12 cellular contexts compared by ENCODE assay signal in genomic region chr3:30614943-30615342, GRCh38. TPM values are rescaled to one million over a fixed set of nuclear protein-coding genes. Genes with fewer than 3 reads are reported as not detected.
DNase-seq lines count a peak whose midpoint lies in the region; ATAC-seq and TF ChIP-seq lines count a peak whose summit lies in the region.
"Had no signal": no experiment of that assay in that cellular context is flagged by ENCODE, and none has a peak within 500 bp of the region (broad histone marks: within the 10 kb centered on the region; RNA-seq: fewer than 3 reads in every experiment).

No MANE protein-coding gene starts in this region.

- POLR2A ChIA-PET in activated B cell treated with CpG ODN at 0.5 μM for 24 hours (lab: Charles Lee): interaction anchor here (0.8 to 6.8 kb wide), 3 partner anchors 8 to 14 kb away, joined by 3 to 79 read pairs (median 6); partner anchors contain the start of gene TGFBR2

- H3K4me1 Mint-ChIP-seq in activated naive CD4-positive, alpha-beta T cell treated with anti-CD3 and anti-CD28 coated beads for 36 hours (ENCODE audit: low read depth): peaks cover 82% of the 10 kb centered on the region
- peaks cover 97% of the 10 kb centered on the region for H3K4me1 Mint-ChIP-seq in activated B cell treated with CpG ODN at 0.5 μM for 24 hours

- ATAC-seq in activated B cell treated with CpG ODN at 0.5 μM for 24 hours (ENCODE audit: low read depth) (no peak), gastroesophageal sphincter (no peak), left colon (no peak)
- ATAC-seq in stimulated activated naive CD8-positive, alpha-beta T cell treated with anti-CD3 and anti-CD28 coated beads, Interleukin-15, Interleukin-2, amounts not matched to agents 100 U/mL and 50 U/mL, for 24 hours: peak; percentile 57

- no peaks in the 10 kb centered on the region for H3K9me3 Mint-ChIP-seq in activated naive CD4-positive, alpha-beta T cell treated with anti-CD3 and anti-CD28 coated beads for 36 hours
- H3K9me3 Mint-ChIP-seq in activated B cell treated with CpG ODN at 0.5 μM for 24 hours: no peaks in the 10 kb centered on the region

- no peak for TF ChIP-seq EP300 in gastroesophageal sphincter (IDR thresholded peaks at IDR 0.05)

- H3K36me3 Mint-ChIP-seq in activated naive CD4-positive, alpha-beta T cell treated with anti-CD3 and anti-CD28 coated beads for 36 hours (ENCODE audit: low read depth): peaks cover 96% of the 10 kb centered on the region
- H3K36me3 Mint-ChIP-seq in activated B cell treated with CpG ODN at 0.5 μM for 24 hours (ENCODE audit: low read depth): peaks cover 66% of the 10 kb centered on the region

- peak overlapping the region in 3 of 4 donors; percentile 1 to 49 (median 23) for H3K27ac ChIP-seq in gastroesophageal sphincter
- peak overlapping the region in 1 of 2 donors; percentile 34 for H3K27ac ChIP-seq in ascending aorta

- no peak for TF ChIP-seq POLR2A in gastroesophageal sphincter (IDR thresholded peaks at IDR 0.05)

- DNase-seq in activated naive CD4-positive, alpha-beta T cell treated with anti-CD3 and anti-CD28 coated beads for 36 hours: peak; percentile 35
- DNase-seq in activated naive CD4-positive, alpha-beta T cell (lab: John Stamatoyannopoulos, UW): no peak
- no peak for DNase-seq in activated B cell treated with CpG ODN at 0.5 μM for 24 hours
- DNase-seq in stimulated activated naive CD8-positive, alpha-beta T cell treated with anti-CD3 and anti-CD28 coated beads, Interleukin-15, Interleukin-2, amounts not matched to agents 100 U/mL and 50 U/mL, for 24 hours: no peak
- no peak for DNase-seq in ascending aorta (ENCODE audit: low spot score in 2 of 2)
- no peak for DNase-seq in left colon
- no peak for DNase-seq in cerebellar cortex (ENCODE audit: low spot score)
- DNase-seq: caudate nucleus; erythroblast; NCI-H345; stimulated activated CD4-positive, alpha-beta T cell treated with anti-CD3 and anti-CD28 coated beads, Interleukin-2, amount 100 ng/mL, for 24 hours had no signal

- H3K4me1 ChIP-seq in gastroesophageal sphincter (peaks cover 22 to 100% (median 26%) of the 10 kb centered on the region in 3 donors), ascending aorta (peaks cover 4 to 34% of the 10 kb centered on the region in 2 donors)

- H3K27me3 Mint-ChIP-seq in activated naive CD4-positive, alpha-beta T cell treated with anti-CD3 and anti-CD28 coated beads for 36 hours (ENCODE audit: low read depth): no peaks in the 10 kb centered on the region
- no peaks in the 10 kb centered on the region for H3K27me3 Mint-ChIP-seq in activated B cell treated with CpG ODN at 0.5 μM for 24 hours

- H3K4me3 Mint-ChIP-seq in activated naive CD4-positive, alpha-beta T cell treated with anti-CD3 and anti-CD28 coated beads for 36 hours: peak overlapping the region; percentile 83
- peak overlapping the region; percentile 41 for H3K4me3 Mint-ChIP-seq in activated B cell treated with CpG ODN at 0.5 μM for 24 hours

- H3K27me3 ChIP-seq in gastroesophageal sphincter (no peaks in the 10 kb centered on the region), ascending aorta (no peaks in the 10 kb centered on the region)

- H3K36me3 ChIP-seq in gastroesophageal sphincter: peaks cover 0 to 5% of the 10 kb centered on the region in 2 donors
- H3K36me3 ChIP-seq in ascending aorta: peaks cover 0 to 3% of the 10 kb centered on the region in 2 donors

- no peak overlapping the region for H3K4me3 ChIP-seq in gastroesophageal sphincter
- peak overlapping the region in 1 of 2 donors; percentile 4 for H3K4me3 ChIP-seq in ascending aorta

- intact Hi-C loops in activated naive CD4-positive, alpha-beta T cell treated with anti-CD3 and anti-CD28 coated beads for 36 hours (cut with micrococcal nuclease): no loop called here
- intact Hi-C loops in activated B cell treated with CpG ODN at 0.5 μM for 24 hours (cut with micrococcal nuclease) (no loop called here), ascending aorta (cut with DNase I) (no loop called here), left colon (cut with DNase I, micrococcal nuclease) (no loop called here)

- WGBS in gastroesophageal sphincter (ENCODE audit: low coverage in 1 of 2), 2 donors: 58 to 73% methylated on average over 1 of the region's 1 CpG

- H3K27ac Mint-ChIP-seq in activated naive CD4-positive, alpha-beta T cell treated with anti-CD3 and anti-CD28 coated beads for 36 hours: peak overlapping the region; percentile 98
- peak overlapping the region; percentile 69 for H3K27ac Mint-ChIP-seq in activated B cell treated with CpG ODN at 0.5 μM for 24 hours

- H3K9me3 ChIP-seq in gastroesophageal sphincter: no peaks in the 10 kb centered on the region
- no peaks in the 10 kb centered on the region for H3K9me3 ChIP-seq in ascending aorta

- CTCF ChIA-PET in activated naive CD4-positive, alpha-beta T cell treated with anti-CD3 and anti-CD28 coated beads for 36 hours (lab: Charles Lee): interaction anchor here (1.1 to 6.4 kb wide), 8 partner anchors 9 to 78 kb away, joined by 3 to 42 read pairs (median 4); partner anchors contain the start of gene TGFBR2
- CTCF ChIA-PET in activated B cell treated with CpG ODN at 0.5 μM for 24 hours (lab: Charles Lee): no interaction called here

- TF ChIP-seq CTCF in activated B cell treated with CpG ODN at 0.5 μM for 24 hours (IDR thresholded peaks at IDR 0.05) (no peak), gastroesophageal sphincter (IDR thresholded peaks at IDR 0.05) (no peak), ascending aorta (IDR thresholded peaks at IDR 0.05) (no peak)

RNA-seq across cellular contexts. Expression of gene TGFBR2, which starts 8.5 kb away (rescaled TPM):
- 10 to 100 TPM; 57.8 to 58.1 TPM for total RNA-seq in activated naive CD4-positive, alpha-beta T cell treated with anti-CD3 and anti-CD28 coated beads for 36 hours
- total RNA-seq in activated B cell treated with CpG ODN at 0.5 μM for 24 hours: 99.1 and 104 TPM in 2 replicates
- total RNA-seq in gastroesophageal sphincter: 100 to 1,000 TPM; 174 to 297 (median 231) TPM
- total RNA-seq in ascending aorta: 343 TPM
- 10 to 100 TPM; 43.0 to 57.6 TPM for total RNA-seq in left colon
